Comparison of ENCODE assay signal across 14 cellular contexts in the genomic region with DNA sequence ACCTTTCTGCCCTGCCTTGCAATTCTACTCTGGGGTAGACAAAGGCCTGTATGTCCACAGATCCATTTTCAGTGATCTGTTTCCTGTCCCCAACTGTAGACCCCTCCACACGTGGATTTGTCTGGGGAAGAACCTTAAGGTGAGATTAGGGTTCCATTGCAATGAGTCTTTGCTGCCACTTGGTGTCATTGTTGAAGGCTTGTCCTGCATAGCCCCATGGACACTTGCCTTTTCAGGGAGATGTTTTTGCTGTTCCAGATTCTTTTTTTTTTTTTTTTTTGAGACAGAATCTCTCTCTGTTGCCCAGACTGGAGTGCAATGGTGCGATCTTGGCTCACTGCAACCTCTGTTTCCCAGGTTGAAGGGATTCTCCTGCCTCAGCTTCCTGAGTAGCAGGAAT. TPM values are rescaled to one million over a fixed set of nuclear protein-coding genes. Genes with fewer than 3 reads are reported as not detected.
DNase-seq lines count a peak whose midpoint lies in the region; ATAC-seq and TF ChIP-seq lines count a peak whose summit lies in the region.
"Had no signal": no experiment of that assay in that cellular context is flagged by ENCODE, and none has a peak within 500 bp of the region (broad histone marks: within the 10 kb centered on the region; RNA-seq: fewer than 3 reads in every experiment).

No MANE protein-coding gene starts in this region.

- H3K4me1 Mint-ChIP-seq in endothelial cell (ENCODE audit: unreplicated experiment) = no peaks in the 10 kb centered on the region
- H3K4me1 Mint-ChIP-seq in type B pancreatic cell (ENCODE audit: unreplicated experiment) = peaks cover 10% of the 10 kb centered on the region
- H3K4me1 Mint-ChIP-seq: stimulated activated naive CD8-positive, alpha-beta T cell treated with anti-CD3 and anti-CD28 coated beads, Interleukin-15, amount 100 ng/mL, for 72 hours had no signal

- H3K4me1 ChIP-seq in cardiac muscle cell (ENCODE audit: low read depth) (peaks cover 9% of the 10 kb centered on the region), OCI-LY3 (ENCODE audit: low read length) (peaks cover 2% of the 10 kb centered on the region; the same call in 1 of the 2 replicates), gastrocnemius medialis (no peaks in the 10 kb centered on the region)
- H3K4me1 ChIP-seq: colonic mucosa had no signal

- H3K4me3 Mint-ChIP-seq in endothelial cell (ENCODE audit: unreplicated experiment) (peak overlapping the region; percentile 37), type B pancreatic cell (no peak overlapping the region)
- H3K4me3 Mint-ChIP-seq: stimulated activated naive CD8-positive, alpha-beta T cell treated with anti-CD3 and anti-CD28 coated beads, Interleukin-15, amount 100 ng/mL, for 72 hours had no signal

- no peak overlapping the region for H3K27ac ChIP-seq in cardiac muscle cell
- no peak overlapping the region for H3K27ac ChIP-seq in OCI-LY3 (ENCODE audit: low read length)
- H3K27ac ChIP-seq in gastrocnemius medialis = no peak overlapping the region
- H3K27ac ChIP-seq: colonic mucosa had no signal

- in situ Hi-C loops in gastrocnemius medialis (cut with MboI; ENCODE audit: low sequenced_read_pairs in 4 of 4) = no loop called here

- H3K4me3 ChIP-seq in cardiac muscle cell (no peak overlapping the region), OCI-LY3 (ENCODE audit: low read length) (no peak overlapping the region), gastrocnemius medialis (no peak overlapping the region)
- H3K4me3 ChIP-seq: colonic mucosa had no signal

- peak; percentile 17 for TF ChIP-seq CTCF in cardiac muscle cell (IDR thresholded peaks at IDR 0.05; ENCODE audit: low read depth, low read length)
- TF ChIP-seq CTCF in OCI-LY3 (IDR thresholded peaks at IDR 0.05; ENCODE audit: low read depth, low read length) = 0 out of 2 replicates have a peak, but pooled peaks have one; percentile 19
- TF ChIP-seq CTCF in endothelial cell (IDR thresholded peaks at IDR 0.05; ENCODE audit: unreplicated experiment) = peak; percentile 21
- TF ChIP-seq CTCF in type B pancreatic cell (conservative IDR thresholded peaks at IDR 0.05) = peak; percentile 56
- TF ChIP-seq CTCF in gastrocnemius medialis (IDR thresholded peaks at IDR 0.05 in 4 of 5, conservative IDR thresholded peaks at IDR 0.05 in 1 of 5) = no peak

- H3K27me3 ChIP-seq in cardiac muscle cell (no peaks in the 10 kb centered on the region), OCI-LY3 (ENCODE audit: low read depth, low read length) (peaks cover 9% of the 10 kb centered on the region; the same call in 1 of the 2 replicates), gastrocnemius medialis (no peaks in the 10 kb centered on the region)
- H3K27me3 ChIP-seq: colonic mucosa had no signal

- no peak for DNase-seq in cardiac muscle cell (ENCODE audit: low read depth in 1 of 2, low spot score in 1 of 2)
- no peak for DNase-seq in Right ventricle myocardium inferior (ENCODE audit: missing footprints)
- no peak for DNase-seq in endothelial cell (ENCODE audit: low spot score)
- DNase-seq in type B pancreatic cell (ENCODE audit: extremely low spot score, unreplicated experiment) = no peak
- DNase-seq in stimulated activated CD4-positive, alpha-beta T cell treated with anti-CD3 and anti-CD28 coated beads, Interleukin-15, amount 100 ng/mL, for 24 hours = no peak
- no peak for DNase-seq in gastrocnemius medialis
- DNase-seq: colonic mucosa; mesendoderm; NCI-H69; stimulated activated naive CD8-positive, alpha-beta T cell treated with anti-CD3 and anti-CD28 coated beads, Interleukin-15, amount 100 ng/mL, for 72 hours had no signal

- H3K36me3 Mint-ChIP-seq in endothelial cell (ENCODE audit: low read depth, unreplicated experiment) (peaks cover 49% of the 10 kb centered on the region), type B pancreatic cell (peaks cover 19% of the 10 kb centered on the region)

- TF ChIP-seq POLR2A in gastrocnemius medialis (IDR thresholded peaks at IDR 0.05) = no peak

- H3K9me3 ChIP-seq in cardiac muscle cell (ENCODE audit: low read depth) (no peaks in the 10 kb centered on the region), OCI-LY3 (ENCODE audit: insufficient read depth, low read length) (peaks cover 9% of the 10 kb centered on the region; the same call in 1 of the 2 replicates), gastrocnemius medialis (no peaks in the 10 kb centered on the region)
- H3K9me3 ChIP-seq: colonic mucosa had no signal

- no peak overlapping the region for H3K27ac Mint-ChIP-seq in endothelial cell (ENCODE audit: unreplicated experiment)
- H3K27ac Mint-ChIP-seq in type B pancreatic cell = no peak overlapping the region
- H3K27ac Mint-ChIP-seq: stimulated activated naive CD8-positive, alpha-beta T cell treated with anti-CD3 and anti-CD28 coated beads, Interleukin-15, amount 100 ng/mL, for 72 hours had no signal

- intact Hi-C loops in Right ventricle myocardium inferior (cut with DNase I) = no loop called here
- intact Hi-C loops in gastrocnemius medialis (cut with DNase I; ENCODE audit: low total_unique reads) = no loop called here

- ATAC-seq in Right ventricle myocardium inferior (no peak), GM21717 (IDR thresholded peaks at IDR 0.05; ENCODE audit: unreplicated experiment) (no peak), gastrocnemius medialis (no peak)
- ATAC-seq: stimulated activated naive CD8-positive, alpha-beta T cell treated with anti-CD3 and anti-CD28 coated beads, Interleukin-15, amount 100 ng/mL, for 72 hours had no signal

- H3K79me2 ChIP-seq in OCI-LY3 (ENCODE audit: low read length) = no peaks in the 10 kb centered on the region

- no peaks in the 10 kb centered on the region for H4K20me1 ChIP-seq in OCI-LY3 (ENCODE audit: insufficient read depth, low read length)

- H3K9ac ChIP-seq in OCI-LY3 (ENCODE audit: low read length) = no peak overlapping the region

- H3K27me3 Mint-ChIP-seq in endothelial cell (ENCODE audit: unreplicated experiment) (no peaks in the 10 kb centered on the region), type B pancreatic cell (no peaks in the 10 kb centered on the region)
- H3K27me3 Mint-ChIP-seq: stimulated activated naive CD8-positive, alpha-beta T cell treated with anti-CD3 and anti-CD28 coated beads, Interleukin-15, amount 100 ng/mL, for 72 hours had no signal

- no peak overlapping the region for H2AFZ ChIP-seq in OCI-LY3 (ENCODE audit: low read depth, low read length)

- H3K36me3 ChIP-seq in cardiac muscle cell (no peaks in the 10 kb centered on the region), OCI-LY3 (replicated peaks; ENCODE audit: low read depth, low read length) (no peaks in the 10 kb centered on the region), gastrocnemius medialis (no peaks in the 10 kb centered on the region)
- H3K36me3 ChIP-seq: colonic mucosa had no signal

- H3K9me3 Mint-ChIP-seq in endothelial cell (ENCODE audit: unreplicated experiment) (peaks cover 6% of the 10 kb centered on the region), type B pancreatic cell (no peaks in the 10 kb centered on the region)

- H3K4me2 ChIP-seq in OCI-LY3 (ENCODE audit: low read length) = no peak overlapping the region

RNA-seq across cellular contexts. Expression of a gene that starts 21.8 kb away (rescaled TPM):
- total RNA-seq in cardiac muscle cell (42.8 and 51.9 TPM in 2 replicates), Right ventricle myocardium inferior (157 TPM), endothelial cell (ENCODE audit: unreplicated experiment) (347 TPM), type B pancreatic cell (ENCODE audit: low replicate concordance) (58.5 and 74.7 TPM in 2 replicates), gastrocnemius medialis (100 to 1,000 TPM in 3 of 4 donors, 10 to 100 TPM in 1; 90.0 to 171 (median 106) TPM)
- 80.7 and 123 TPM in 2 replicates for polyA plus RNA-seq in cardiac muscle cell
- total RNA-seq: activated CD8-positive, alpha-beta memory T cell treated with anti-CD3 and anti-CD28 coated beads for 36 hours; endothelial cell of umbilical vein had no signal

RNA-seq across cellular contexts. Expression of a gene that starts 30.4 kb away (rescaled TPM):
- 0.70 and 1.3 TPM in 2 replicates for total RNA-seq in cardiac muscle cell
- polyA plus RNA-seq in cardiac muscle cell = 1.1 and 2.1 TPM in 2 replicates
- total RNA-seq in Right ventricle myocardium inferior = 0.51 TPM
- not detected for total RNA-seq in endothelial cell (ENCODE audit: unreplicated experiment)
- total RNA-seq in type B pancreatic cell (ENCODE audit: low replicate concordance) = 0.38 and 0.48 TPM in 2 replicates
- under 1 TPM; 0.31 to 0.68 (median 0.49) TPM for total RNA-seq in gastrocnemius medialis
- total RNA-seq: activated CD8-positive, alpha-beta memory T cell treated with anti-CD3 and anti-CD28 coated beads for 36 hours had no signal

RNA-seq across cellular contexts. Expression of a gene that starts 38.2 kb away (rescaled TPM):
- total RNA-seq in cardiac muscle cell (16.5 and 17.2 TPM in 2 replicates), Right ventricle myocardium inferior (6.2 TPM), endothelial cell (ENCODE audit: unreplicated experiment) (31.1 TPM), type B pancreatic cell (ENCODE audit: low replicate concordance) (16.9 and 20.7 TPM in 2 replicates), gastrocnemius medialis (10 to 100 TPM; 10.6 to 15.3 (median 11.2) TPM)
- 16.7 and 17.9 TPM in 2 replicates for polyA plus RNA-seq in cardiac muscle cell

RNA-seq across cellular contexts. Expression of a gene that starts 48.6 kb away (rescaled TPM):
- total RNA-seq in cardiac muscle cell = 30.9 and 36.8 TPM in 2 replicates
- 24.9 and 32.1 TPM in 2 replicates for polyA plus RNA-seq in cardiac muscle cell
- 44.9 TPM for total RNA-seq in Right ventricle myocardium inferior
- 78.3 TPM for total RNA-seq in endothelial cell (ENCODE audit: unreplicated experiment)
- total RNA-seq in type B pancreatic cell (ENCODE audit: low replicate concordance) = 56.7 and 80.6 TPM in 2 replicates
- 10 to 100 TPM; 34.0 to 49.2 (median 46.2) TPM for total RNA-seq in gastrocnemius medialis

RNA-seq across cellular contexts. Expression of a gene that starts 51.9 kb away (rescaled TPM):
- 113 and 129 TPM in 2 replicates for total RNA-seq in cardiac muscle cell
- 158 and 231 TPM in 2 replicates for polyA plus RNA-seq in cardiac muscle cell
- total RNA-seq in Right ventricle myocardium inferior = 19.2 TPM
- 56.2 TPM for total RNA-seq in endothelial cell (ENCODE audit: unreplicated experiment)
- total RNA-seq in type B pancreatic cell (ENCODE audit: low replicate concordance) = 29.9 and 65.1 TPM in 2 replicates
- total RNA-seq in gastrocnemius medialis = 1 to 10 TPM; 5.5 to 9.0 (median 6.7) TPM

Comparison
In these comparisons a context has a peak if more than half of its experiments do, and no peak if none do; other contexts are left out.
1. CTCF ChIP-seq: peak in cardiac muscle cell (single experiment), OCI-LY3 (single experiment), endothelial cell (single experiment) and type B pancreatic cell (single experiment); none in gastrocnemius medialis (0 of 5).